Comparison of ENCODE assay signal across 8 cellular contexts in the genomic region with DNA sequence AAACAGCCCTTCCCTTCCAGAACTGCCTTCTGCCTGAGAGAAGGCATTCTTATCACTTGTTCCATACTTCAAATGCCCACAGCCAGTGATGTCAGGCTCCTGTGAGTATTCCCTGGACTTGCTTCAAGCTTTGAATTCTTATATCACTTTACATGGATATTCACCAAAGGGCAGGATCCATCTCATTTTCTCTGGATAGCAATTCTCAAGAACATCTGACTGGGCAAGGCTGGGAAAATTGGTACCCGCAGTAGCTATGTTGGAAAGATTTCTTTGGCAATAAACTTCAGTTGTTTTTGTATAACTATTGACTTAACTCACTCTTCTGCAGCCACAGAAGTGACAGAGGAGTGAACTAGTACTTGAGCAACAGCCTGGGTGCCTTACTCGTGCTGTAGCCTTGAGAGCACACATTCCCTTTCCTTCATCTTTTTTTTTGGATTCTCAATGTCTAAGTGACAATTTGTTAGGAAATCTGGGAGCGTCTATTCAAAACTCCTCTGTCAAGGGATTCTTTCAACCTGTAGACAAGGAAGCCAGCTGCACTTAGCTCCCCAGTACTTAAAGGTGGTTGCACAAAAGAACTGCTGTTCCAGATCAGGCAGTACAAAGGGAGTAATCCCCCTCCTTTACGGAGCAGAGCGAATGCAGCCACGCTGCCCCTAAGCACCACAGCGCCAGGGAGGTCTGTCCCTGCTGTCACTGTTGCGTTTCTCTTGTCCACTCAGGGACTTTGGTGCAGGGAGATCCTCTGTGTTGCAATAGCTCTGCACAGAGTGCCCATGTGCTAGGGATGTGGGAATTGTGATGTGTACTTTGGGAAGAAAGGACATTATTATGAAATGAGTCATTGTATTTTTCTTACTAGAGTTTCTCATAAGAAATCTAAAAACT.
A peak's percentile ranks its signal among the peaks of the same experiment; 100 is the strongest.
DNase-seq lines count a peak whose midpoint lies in the region; ATAC-seq and TF ChIP-seq lines count a peak whose summit lies in the region.

No MANE protein-coding gene starts in this region.

- WGBS in suprapubic skin: 67% methylated on average over 8 of the region's 8 CpGs

- peak overlapping the region; percentile 87 for H3K27ac Mint-ChIP-seq in MCF 10A (ENCODE audit: low read depth, unreplicated experiment)

- H3K4me3 Mint-ChIP-seq in MCF 10A (ENCODE audit: unreplicated experiment): peak overlapping the region; percentile 47

- no peaks in the 10 kb centered on the region for H3K9me3 Mint-ChIP-seq in MCF 10A (ENCODE audit: unreplicated experiment)

- H3K36me3 Mint-ChIP-seq in MCF 10A (ENCODE audit: insufficient read depth, unreplicated experiment): peaks cover 7% of the 10 kb centered on the region

- peak overlapping the region; percentile 79 for H3K27ac ChIP-seq in suprapubic skin
- no peak overlapping the region for H3K27ac ChIP-seq in colonic mucosa

- POLR2A ChIA-PET in MCF 10A (lab: Yijun Ruan, JAX): interaction anchor here (0.6 to 12.2 kb wide), 25 partner anchors 9 to 1955 kb away, joined by 3 to 170 read pairs (median 4); a partner anchor contains a TSS

- H3K27me3 ChIP-seq in suprapubic skin (no peaks in the 10 kb centered on the region), colonic mucosa (no peaks in the 10 kb centered on the region)

- no peak for TF ChIP-seq EP300 in suprapubic skin (IDR thresholded peaks at IDR 0.05)

- TF ChIP-seq CTCF in MCF 10A (IDR thresholded peaks at IDR 0.05; ENCODE audit: unreplicated experiment) (no peak), suprapubic skin (IDR thresholded peaks at IDR 0.05) (no peak), colonic mucosa (IDR thresholded peaks at IDR 0.05) (no peak)

- intact Hi-C loops in MCF 10A (cut with micrococcal nuclease) (loop anchor here (2.0 kb wide), 1 partner anchor 67 kb away; no protein-coding TSS in a partner anchor), colonic mucosa (cut with DNase I) (no loop called here)

- no peak for TF ChIP-seq POLR2A in suprapubic skin (IDR thresholded peaks at IDR 0.05)

- H3K36me3 ChIP-seq in suprapubic skin (no peaks in the 10 kb centered on the region), colonic mucosa (no peaks in the 10 kb centered on the region)

- H3K4me1 ChIP-seq in suprapubic skin (peaks cover 32% of the 10 kb centered on the region), colonic mucosa (no peaks in the 10 kb centered on the region)

- H3K27me3 Mint-ChIP-seq in MCF 10A (ENCODE audit: insufficient read depth, unreplicated experiment): no peaks in the 10 kb centered on the region

- no peak overlapping the region for H3K4me3 ChIP-seq in suprapubic skin
- H3K4me3 ChIP-seq in colonic mucosa: no peak overlapping the region

- H3K9ac ChIP-seq in colonic mucosa (ENCODE audit: low read depth in 2 of 2, low read length in 2 of 2): no peak overlapping the region

- BruUV-seq in MCF 10A (replicated peaks; lab: Mats Ljungman, UMichigan): no TSS peak

- H3K9me3 ChIP-seq in suprapubic skin: no peaks in the 10 kb centered on the region
- H3K9me3 ChIP-seq in colonic mucosa: no peaks in the 10 kb centered on the region

- CTCF ChIA-PET in MCF 10A (lab: Yijun Ruan, JAX): interaction anchor here (0.6 to 3.8 kb wide), 19 partner anchors 10 to 940 kb away, joined by 3 to 19 read pairs (median 4); no protein-coding TSS in a partner anchor

- ATAC-seq in GM21526 (IDR thresholded peaks at IDR 0.05; ENCODE audit: low FRiP score, unreplicated experiment): no peak

- peak; percentile 71 for DNase-seq in HuH-7.5 (ENCODE audit: low spot score)
- peak; percentile 94 for DNase-seq in MCF 10A (ENCODE audit: unreplicated experiment)
- peak; percentile 77 for DNase-seq in kidney glomerular epithelial cell (lab: John Stamatoyannopoulos, UW)
- peak in 1 of 2 donors; percentile 80 for DNase-seq in suprapubic skin (ENCODE audit: low spot score in 2 of 2)
- DNase-seq in NCI-H1105 (lab: John Stamatoyannopoulos, UW): no peak
- no peak for DNase-seq in colonic mucosa
- no peak for DNase-seq in activated CD4-positive, alpha-beta T cell treated with anti-CD3 and anti-CD28 coated beads for 48 hours

- H3K4me1 Mint-ChIP-seq in MCF 10A (ENCODE audit: insufficient read depth, unreplicated experiment): peaks cover 20% of the 10 kb centered on the region

Comparison
In these comparisons a context has a peak if more than half of its experiments do, and no peak if none do; other contexts are left out.
1. DNase-seq: peak in HuH-7.5 (single experiment), MCF 10A (single experiment) and kidney glomerular epithelial cell (single experiment); none in NCI-H1105 (single experiment), colonic mucosa (single experiment) and activated CD4-positive, alpha-beta T cell treated with anti-CD3 and anti-CD28 coated beads for 48 hours (single experiment).